24 cellular contexts compared by ENCODE assay signal in genomic region chr4:169557061-169557636, GRCh38. TPM values are rescaled to one million over a fixed set of nuclear protein-coding genes. Genes with fewer than 3 reads are reported as not detected.
DNase-seq lines count a peak whose midpoint lies in the region; ATAC-seq, FAIRE-seq and TF ChIP-seq lines count a peak whose summit lies in the region.
"Had no signal": no experiment of that assay in that cellular context is flagged by ENCODE, and none has a peak within 500 bp of the region (broad histone marks: within the 10 kb centered on the region; RNA-seq: fewer than 3 reads in every experiment).

No MANE protein-coding gene starts in this region.

- peaks cover 2% of the 10 kb centered on the region for H3K9me1 ChIP-seq in endothelial cell of umbilical vein (replicated peaks; ENCODE audit: control insufficient read depth, extremely low read depth, insufficient read depth, low read length)

- H3K9ac ChIP-seq in H9 (ENCODE audit: extremely low read depth, insufficient read length, low read length) (no peak overlapping the region), endothelial cell of umbilical vein (replicated peaks; ENCODE audit: extremely low read depth, insufficient read depth, low read length) (no peak overlapping the region)

- H3K4me2 ChIP-seq in H9 (ENCODE audit: insufficient read depth, insufficient read length, low read length): no peak overlapping the region
- H3K4me2 ChIP-seq in endothelial cell of umbilical vein (ENCODE audit: insufficient read depth, low read length): peak overlapping the region; percentile 81
- H3K4me2 ChIP-seq: smooth muscle cell had no signal

- no peak overlapping the region for H3K4ac ChIP-seq in H9 (ENCODE audit: low read depth, low read length)

- no peak for TF ChIP-seq CTCF in H9 (conservative IDR thresholded peaks at IDR 0.05)
- TF ChIP-seq CTCF in Panc1 (IDR thresholded peaks at IDR 0.05): no peak
- TF ChIP-seq CTCF in endothelial cell of umbilical vein (IDR thresholded peaks at IDR 0.05; ENCODE audit: extremely low read depth in 1 of 2, insufficient read depth in 1 of 2, low read depth in 1 of 2, low read length in 2 of 2): no peak
- TF ChIP-seq CTCF in nephron (IDR thresholded peaks at IDR 0.05; ENCODE audit: unreplicated experiment in 3 of 3): no peak

- H3K36me3 Mint-ChIP-seq in H9 (ENCODE audit: insufficient read depth in 1 of 3, low read depth in 3 of 3): peaks cover 16 to 36% (median 26%) of the 10 kb centered on the region in 3 experiments
- peaks cover 46% of the 10 kb centered on the region for H3K36me3 Mint-ChIP-seq in nephron (ENCODE audit: low read depth)

- CTCF ChIA-PET in Panc1 (lab: Charles Lee) (no interaction called here), endothelial cell of umbilical vein (lab: Charles Lee) (interaction anchor here (1.4 to 1.9 kb wide), 2 partner anchors 9 to 63 kb away, joined by 3 to 20 read pairs; partner anchors contain the start of gene CLCN3)

- no peaks in the 10 kb centered on the region for H3K9me3 ChIP-seq in H9 (ENCODE audit: control insufficient read depth, low read depth, low read length)
- H3K9me3 ChIP-seq in Panc1 (ENCODE audit: control insufficient read depth, insufficient read depth, low read depth, low read length): peaks cover 6% of the 10 kb centered on the region; the same call in 1 of the 2 replicates
- no peaks in the 10 kb centered on the region for H3K9me3 ChIP-seq in endothelial cell of umbilical vein (replicated peaks; ENCODE audit: control insufficient read depth, insufficient read depth, low read length)
- H3K9me3 ChIP-seq: MG63, transverse colon had no signal

- intact Hi-C loops in Panc1 (cut with micrococcal nuclease; ENCODE audit: unreplicated experiment) (no loop called here), endothelial cell of umbilical vein (cut with micrococcal nuclease) (no loop called here)

- no peaks in the 10 kb centered on the region for H3K4me1 ChIP-seq in H9 (ENCODE audit: insufficient read depth, low read length)
- H3K4me1 ChIP-seq in Panc1 (ENCODE audit: control insufficient read depth, insufficient read depth, low read length): no peaks in the 10 kb centered on the region; the same call in 1 of the 2 replicates
- H3K4me1 ChIP-seq in endothelial cell of umbilical vein (ENCODE audit: control insufficient read depth, extremely low read depth, insufficient read depth, low read length): peaks cover 30% of the 10 kb centered on the region
- H3K4me1 ChIP-seq: transverse colon had no signal

- no peaks in the 10 kb centered on the region for H3K79me1 ChIP-seq in H9 (ENCODE audit: insufficient read depth, low read depth, low read length, poor library complexity, severe bottlenecking)

- H3K27me3 ChIP-seq in H9 (ENCODE audit: insufficient read depth, low read length) (no peaks in the 10 kb centered on the region), Panc1 (ENCODE audit: control insufficient read depth, insufficient read depth, low read length) (no peaks in the 10 kb centered on the region), endothelial cell of umbilical vein (ENCODE audit: control insufficient read depth in 2 of 2, insufficient read depth in 2 of 2, low read length in 2 of 2) (no peaks in the 10 kb centered on the region)
- H3K27me3 ChIP-seq: MG63, transverse colon had no signal

- WGBS in H9 (ENCODE audit: extremely low coverage, insufficient read length, low lambda C conversion rate): no CpG with 5 or more reads among the region's 1 CpG

- no peak overlapping the region for H3K4me3 Mint-ChIP-seq in H9
- H3K4me3 Mint-ChIP-seq in nephron: no peak overlapping the region
- H3K4me3 Mint-ChIP-seq: CD8-positive, alpha-beta T cell; stimulated activated naive CD8-positive, alpha-beta T cell treated with anti-CD3 and anti-CD28 coated beads, Interleukin-15, amount 100 ng/mL, for 72 hours had no signal

- in situ Hi-C loops in Panc1 (cut with HindIII; ENCODE audit: low pct_unique_long_range_greater_than_20kb, low sequenced_read_pairs): no loop called here

- BruUV-seq in Panc1 (replicated peaks; lab: Mats Ljungman, UMichigan) (no TSS peak), endothelial cell of umbilical vein (replicated peaks; lab: Mats Ljungman, UMichigan) (no TSS peak)

- no peak overlapping the region for H2BK5ac ChIP-seq in H9 (ENCODE audit: insufficient read length, low read length)

- 0 out of 4 replicates have a peak, but pooled peaks cover 0 to 3% of the 10 kb centered on the region in 2 experiments for H3K4me1 Mint-ChIP-seq in H9
- H3K4me1 Mint-ChIP-seq in nephron: peaks cover 11% of the 10 kb centered on the region
- H3K4me1 Mint-ChIP-seq: stimulated activated naive CD8-positive, alpha-beta T cell treated with anti-CD3 and anti-CD28 coated beads, Interleukin-15, amount 100 ng/mL, for 72 hours had no signal

- FAIRE-seq in endothelial cell of umbilical vein (lab: Jason Lieb, UNC): no peak

- H3T11ph ChIP-seq in H9 (ENCODE audit: low read length): no peak overlapping the region

- H3K27me3 Mint-ChIP-seq in H9 (ENCODE audit: low read depth) (no peaks in the 10 kb centered on the region), nephron (ENCODE audit: low read depth) (no peaks in the 10 kb centered on the region)
- H3K27me3 Mint-ChIP-seq: stimulated activated naive CD8-positive, alpha-beta T cell treated with anti-CD3 and anti-CD28 coated beads, Interleukin-15, amount 100 ng/mL, for 72 hours had no signal

- H3K79me2 ChIP-seq in H9 (ENCODE audit: insufficient read depth, low read length) (no peaks in the 10 kb centered on the region), endothelial cell of umbilical vein (ENCODE audit: control insufficient read depth, insufficient read depth, low read length) (no peaks in the 10 kb centered on the region)

- no peak overlapping the region for H2BK15ac ChIP-seq in H9 (ENCODE audit: low read depth, low read length)

- no peak overlapping the region for H2BK12ac ChIP-seq in H9 (ENCODE audit: insufficient read length, low read depth, low read length)

- TF ChIP-seq POLR2A in endothelial cell of umbilical vein (IDR thresholded peaks at IDR 0.05; ENCODE audit: low read depth, low read length): no peak

- no peak overlapping the region for H2BK120ac ChIP-seq in H9 (ENCODE audit: low read depth, low read length, poor library complexity, severe bottlenecking)

- H3K27ac ChIP-seq in H9 (ENCODE audit: insufficient read length, low read depth, low read length): no peak overlapping the region
- H3K27ac ChIP-seq in Panc1 (ENCODE audit: low read length): no peak overlapping the region
- peak overlapping the region; percentile 77 for H3K27ac ChIP-seq in endothelial cell of umbilical vein (ENCODE audit: insufficient read depth, low read depth, low read length)
- H3K27ac ChIP-seq: transverse colon had no signal

- dilution Hi-C loops in endothelial cell of umbilical vein (cut with MboI; ENCODE audit: extremely low pct_ligation_motif_present, low sequenced_read_pairs): no loop called here

- no peak overlapping the region for H2AK5ac ChIP-seq in H9 (ENCODE audit: insufficient read length, low read length)

- H2BK20ac ChIP-seq in H9 (ENCODE audit: low read depth, low read length, poor library complexity, severe bottlenecking): no peak overlapping the region

- H3K23ac ChIP-seq in H9 (ENCODE audit: insufficient read length, low read depth, low read length): no peak overlapping the region

- H3K14ac ChIP-seq in H9 (ENCODE audit: insufficient read depth, low read length): no peak overlapping the region

- H4K91ac ChIP-seq in H9 (ENCODE audit: insufficient read length, low read depth, low read length): no peak overlapping the region

- H3K4me3 ChIP-seq in Panc1 (ENCODE audit: low read depth in 2 of 2, low read length in 2 of 2) (no peak overlapping the region), endothelial cell of umbilical vein (replicated peaks in 1 of 3; ENCODE audit: insufficient read depth in 1 of 3, low read depth in 1 of 3, low read length in 3 of 3) (no peak overlapping the region)
- H3K4me3 ChIP-seq: MG63, smooth muscle cell, transverse colon had no signal

- no peak overlapping the region for H4K8ac ChIP-seq in H9 (replicated peaks; ENCODE audit: insufficient read length, low read depth, low read length)

- POLR2A ChIA-PET in Panc1 (lab: Charles Lee): no interaction called here
- POLR2A ChIA-PET in endothelial cell of umbilical vein (lab: Charles Lee): no interaction called here

- no peaks in the 10 kb centered on the region for H4K20me1 ChIP-seq in H9 (ENCODE audit: control insufficient read depth, insufficient read depth, insufficient read length)
- H4K20me1 ChIP-seq in endothelial cell of umbilical vein (replicated peaks; ENCODE audit: control insufficient read depth, extremely low read depth, insufficient read depth, low read length): no peaks in the 10 kb centered on the region

- no peak overlapping the region for H3K18ac ChIP-seq in H9 (ENCODE audit: insufficient read length, low read depth, low read length)

- H4K5ac ChIP-seq in H9 (ENCODE audit: insufficient read length, low read depth, low read length): no peak overlapping the region

- no peaks in the 10 kb centered on the region for H3K23me2 ChIP-seq in H9 (ENCODE audit: insufficient read length, low read depth, low read length, poor library complexity, severe bottlenecking)

- peaks cover 0 to 8% of the 10 kb centered on the region in 2 experiments; a peak in 3 of 5 replicates for H3K9me3 Mint-ChIP-seq in H9
- H3K9me3 Mint-ChIP-seq in nephron: peaks cover 13% of the 10 kb centered on the region
- H3K9me3 Mint-ChIP-seq: CD8-positive, alpha-beta T cell had no signal

- ATAC-seq in Panc1 (peak; percentile 70), GM21619 (IDR thresholded peaks at IDR 0.05; ENCODE audit: unreplicated experiment) (no peak)
- ATAC-seq: CD8-positive, alpha-beta T cell; left lobe of liver; stimulated activated naive CD8-positive, alpha-beta T cell treated with anti-CD3 and anti-CD28 coated beads, Interleukin-15, amount 100 ng/mL, for 72 hours had no signal

- H3K27ac Mint-ChIP-seq in H9 (peak overlapping the region in 2 of 3 experiments; percentile 2 to 40; a peak in 2 of 7 replicates), nephron (peak overlapping the region; percentile 81 to 90 (median 87))
- H3K27ac Mint-ChIP-seq: CD8-positive, alpha-beta T cell; stimulated activated naive CD8-positive, alpha-beta T cell treated with anti-CD3 and anti-CD28 coated beads, Interleukin-15, amount 100 ng/mL, for 72 hours had no signal

- H3K56ac ChIP-seq in H9 (ENCODE audit: insufficient read length, low read depth, low read length): no peak overlapping the region

- H3K36me3 ChIP-seq in Panc1 (ENCODE audit: control insufficient read depth, insufficient read depth, low read length) (no peaks in the 10 kb centered on the region; the same call in 1 of the 2 replicates), endothelial cell of umbilical vein (ENCODE audit: control insufficient read depth in 2 of 2, extremely low read depth in 1 of 2, insufficient read depth in 2 of 2, low read length in 2 of 2) (no peaks in the 10 kb centered on the region)
- H3K36me3 ChIP-seq: MG63 had no signal

- H2AFZ ChIP-seq in H9 (ENCODE audit: low read length): no peak overlapping the region
- H2AFZ ChIP-seq in endothelial cell of umbilical vein (ENCODE audit: low read depth, low read length): no peak overlapping the region

- DNase-seq in H9 (no peak), Panc1 (ENCODE audit: low read depth, low spot score) (no peak), endothelial cell of umbilical vein (ENCODE audit: low read depth, low spot score) (peak; percentile 59), HPDE6-E6E7 (ENCODE audit: extremely low spot score) (no peak), activated gamma-delta T cell (lab: John Stamatoyannopoulos, UW) (no peak)
- DNase-seq: activated CD4-positive, alpha-beta T cell treated with anti-CD3 and anti-CD28 coated beads, Interleukin-2, amount 50 U/mL, for 1 hour; activated CD8-positive, alpha-beta memory T cell treated with anti-CD3 and anti-CD28 coated beads, Interleukin-2, amount 50 U/mL, for 48 hours; activated gamma-delta T cell treated with Interleukin-2 at 50 U/mL for 16 hours; amniotic stem cell; CD8-positive, alpha-beta T cell; DMS79; erythroblast; H7; MG63; NCI-H774; SHP77 treated with DMSO at 0.1 percent for 48 hours; stimulated activated CD4-positive, alpha-beta T cell treated with anti-CD3 and anti-CD28 coated beads, Interleukin-2, amount 100 ng/mL, for 48 hours; stimulated activated naive CD8-positive, alpha-beta T cell treated with anti-CD3 and anti-CD28 coated beads, Interleukin-15, amount 100 ng/mL, for 72 hours; T-helper 1 cell; transverse colon had no signal

RNA-seq across cellular contexts. Expression of gene NEK1, which starts 55.2 kb away (rescaled TPM):
- total RNA-seq in H9 (2021) (12.3 and 12.6 TPM in 2 replicates), Panc1 (2021; ENCODE audit: unreplicated experiment) (9.2 TPM), endothelial cell of umbilical vein (10.1 and 10.4 TPM in 2 replicates)
- polyA plus RNA-seq in Panc1 (2012; ENCODE audit: insufficient read length): 2.9 TPM
- 1.7 and 2.6 TPM in 2 replicates for polyA plus RNA-seq in endothelial cell of umbilical vein
- polyA plus RNA-seq in endothelial cell of umbilical vein (2011; cell fraction: cytosol; rRNA removed): 2.2 and 2.5 TPM in 2 replicates
- 4.9 and 6.6 TPM in 2 replicates for polyA plus RNA-seq in endothelial cell of umbilical vein (2011; cell fraction: nucleus; rRNA removed)
- polyA plus RNA-seq in endothelial cell of umbilical vein (2012): 5.8 and 7.3 TPM in 2 replicates
- polyA minus RNA-seq in endothelial cell of umbilical vein: 8.4 and 13.1 TPM in 2 replicates
- polyA minus RNA-seq in endothelial cell of umbilical vein (2011; cell fraction: cytosol; rRNA and poly(A)+ RNA removed): 4.6 TPM
- polyA minus RNA-seq in endothelial cell of umbilical vein (2011; cell fraction: nucleus; rRNA and poly(A)+ RNA removed): 24.7 and 26.1 TPM in 2 replicates
